In the genomic region with DNA sequence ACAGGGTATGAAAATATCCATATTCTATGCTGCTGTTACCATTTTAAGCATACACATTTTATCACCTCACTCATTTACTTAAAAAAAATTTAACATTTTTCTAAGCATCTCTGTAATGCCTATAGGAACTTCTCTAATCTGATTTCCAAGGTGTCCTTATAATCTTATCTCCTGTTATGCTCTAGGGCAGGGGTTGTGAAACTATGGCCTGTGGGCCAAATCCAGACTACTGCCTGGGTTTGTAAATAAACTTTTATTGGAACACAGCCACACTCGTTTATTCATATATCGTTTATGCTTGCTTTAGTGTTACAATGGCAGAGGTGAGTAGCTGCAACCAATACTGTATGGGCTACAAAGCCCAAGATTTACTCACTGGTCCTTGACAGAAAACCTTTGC, we compare ENCODE assay signal across 17 cellular contexts.
DNase-seq lines count a peak whose midpoint lies in the region; FAIRE-seq and TF ChIP-seq lines count a peak whose summit lies in the region.
"Had no signal": no experiment of that assay in that cellular context is flagged by ENCODE, and none has a peak within 500 bp of the region (broad histone marks: within the 10 kb centered on the region; RNA-seq: fewer than 3 reads in every experiment).

No MANE protein-coding gene starts in this region.

- no peaks in the 10 kb centered on the region for H3K9me3 Mint-ChIP-seq in nephron progenitor cell
- H3K9me3 Mint-ChIP-seq: CD4-positive, alpha-beta memory T cell; GM23338; H9 had no signal

- no peak overlapping the region for H3K4me2 ChIP-seq in trophoblast cell (ENCODE audit: low read length)
- H3K4me2 ChIP-seq: GM23338 had no signal

- H3K27ac ChIP-seq in trophoblast cell (ENCODE audit: low read depth, low read length), result no peak overlapping the region

- H3K36me3 Mint-ChIP-seq in nephron progenitor cell (ENCODE audit: low read depth), result no peaks in the 10 kb centered on the region
- H3K36me3 Mint-ChIP-seq: CD4-positive, alpha-beta memory T cell had no signal

- no peaks in the 10 kb centered on the region for H3K79me2 ChIP-seq in trophoblast cell (ENCODE audit: control insufficient read depth, insufficient read depth, low read length, poor library complexity)

- H2AK5ac ChIP-seq in trophoblast cell (ENCODE audit: low read length), result no peak overlapping the region

- no peak overlapping the region for H3K23ac ChIP-seq in trophoblast cell (ENCODE audit: low read length)

- no peaks in the 10 kb centered on the region for H3K27me3 ChIP-seq in trophoblast cell (ENCODE audit: insufficient read depth, low read length)

- no peak for TF ChIP-seq CTCF in LNCaP clone FGC (IDR thresholded peaks at IDR 0.05; ENCODE audit: control insufficient read depth, extremely low read depth, insufficient read depth)
- TF ChIP-seq CTCF in nephron progenitor cell (IDR thresholded peaks at IDR 0.05), result no peak

- FAIRE-seq in GM12892 (lab: Jason Lieb, UNC), result peak; percentile 44
- FAIRE-seq: GM12878, GM18507 had no signal

- no peak overlapping the region for H3K27ac Mint-ChIP-seq in nephron progenitor cell
- H3K27ac Mint-ChIP-seq: CD4-positive, alpha-beta memory T cell; GM23338; H9 had no signal

- no peak overlapping the region for H3K14ac ChIP-seq in trophoblast cell (ENCODE audit: low read length)

- no peak overlapping the region for H2BK120ac ChIP-seq in trophoblast cell (ENCODE audit: insufficient read depth, low read length, poor library complexity)

- no peak overlapping the region for H4K12ac ChIP-seq in trophoblast cell (ENCODE audit: low read depth, low read length)

- H2BK12ac ChIP-seq in trophoblast cell (ENCODE audit: low read length), result no peak overlapping the region

- no peak overlapping the region for H3K9ac ChIP-seq in trophoblast cell (ENCODE audit: low read length)

- H3K79me1 ChIP-seq in trophoblast cell (ENCODE audit: low read length), result no peaks in the 10 kb centered on the region

- no peak overlapping the region for H4K91ac ChIP-seq in trophoblast cell (ENCODE audit: low read depth, low read length)

- no peak overlapping the region for H2BK5ac ChIP-seq in trophoblast cell (ENCODE audit: low read depth, low read length, poor library complexity)

- DNase-seq in NCI-H748 (lab: John Stamatoyannopoulos, UW; ENCODE audit: unreplicated experiment) (peak; percentile 14), NCI-H748 treated with DMSO at 0.1 percent for 48 hours (lab: John Stamatoyannopoulos, UW) (no peak), GM12892 (ENCODE audit: insufficient read length) (no peak), LNCaP clone FGC (ENCODE audit: low read depth) (peak; percentile 27), trophoblast cell (peak; percentile 61 to 86), nephron progenitor cell (no peak)
- DNase-seq: C1 segment of cervical spinal cord; Calu3; CD4-positive, alpha-beta memory T cell; COR-L47; DMS53; EL; GDM1; H9 had no signal

- no peak overlapping the region for H3K4me3 Mint-ChIP-seq in nephron progenitor cell
- H3K4me3 Mint-ChIP-seq: CD4-positive, alpha-beta memory T cell; GM23338; H9 had no signal

- H3K36me3 ChIP-seq in trophoblast cell (ENCODE audit: control insufficient read depth in 1 of 2, insufficient read depth in 2 of 2, low read length in 2 of 2), result no peaks in the 10 kb centered on the region

- no peaks in the 10 kb centered on the region for H3K9me3 ChIP-seq in trophoblast cell (ENCODE audit: insufficient read depth, low read depth, low read length)

- H3K4me3 ChIP-seq in LNCaP clone FGC (ENCODE audit: low read depth, low read length) (no peak overlapping the region), trophoblast cell (ENCODE audit: low read depth, low read length) (no peak overlapping the region)
- H3K4me3 ChIP-seq: GM12878, GM23338 had no signal

- no peak overlapping the region for H3K4ac ChIP-seq in trophoblast cell (ENCODE audit: low read depth, low read length)

- H3K27me3 Mint-ChIP-seq in nephron progenitor cell (ENCODE audit: low read depth, poor library complexity), result no peaks in the 10 kb centered on the region

- no peak overlapping the region for H4K8ac ChIP-seq in trophoblast cell (ENCODE audit: low read depth, low read length)

- no peak overlapping the region for H3K18ac ChIP-seq in trophoblast cell (ENCODE audit: low read length)

- no peak overlapping the region for H2AFZ ChIP-seq in trophoblast cell (ENCODE audit: insufficient read depth, low read length, poor library complexity)
- H2AFZ ChIP-seq: GM23338 had no signal

- H3K4me1 Mint-ChIP-seq in nephron progenitor cell, result peaks cover 31% of the 10 kb centered on the region
- H3K4me1 Mint-ChIP-seq: CD4-positive, alpha-beta memory T cell; GM23338 had no signal

- no peaks in the 10 kb centered on the region for H3K4me1 ChIP-seq in trophoblast cell (ENCODE audit: control insufficient read depth in 1 of 2, insufficient read depth in 2 of 2, low read length in 2 of 2)

- no peak for TF ChIP-seq POLR2A in GM12892 (IDR thresholded peaks at IDR 0.05; ENCODE audit: low read depth, low read length)

- WGBS in trophoblast cell (ENCODE audit: extremely low coverage, insufficient coverage, insufficient read length), result no CpG with 5 or more reads among the region's 2 CpGs

Comparison
In these comparisons a context has a peak if more than half of its experiments do, and no peak if none do; other contexts are left out.
1. DNase-seq: peak in NCI-H748 (single experiment), LNCaP clone FGC (single experiment) and trophoblast cell (2 of 2); none in NCI-H748 treated with DMSO at 0.1 percent for 48 hours (single experiment), GM12892 (single experiment) and nephron progenitor cell (single experiment).